Comparison of ENCODE assay signal across 1 cellular context in genomic region chrX:132033166-132033565, GRCh38.
A peak's percentile ranks its signal among the peaks of the same experiment; 100 is the strongest.
TF ChIP-seq lines count a peak whose summit lies in the region.

No MANE protein-coding gene starts in this region.

TF ChIP-seq in GM12878, 131 proteins besides CTCF, POLR2A, EP300 and RAD21 (continued from another document):
- TF ChIP-seq, protein P1, sequence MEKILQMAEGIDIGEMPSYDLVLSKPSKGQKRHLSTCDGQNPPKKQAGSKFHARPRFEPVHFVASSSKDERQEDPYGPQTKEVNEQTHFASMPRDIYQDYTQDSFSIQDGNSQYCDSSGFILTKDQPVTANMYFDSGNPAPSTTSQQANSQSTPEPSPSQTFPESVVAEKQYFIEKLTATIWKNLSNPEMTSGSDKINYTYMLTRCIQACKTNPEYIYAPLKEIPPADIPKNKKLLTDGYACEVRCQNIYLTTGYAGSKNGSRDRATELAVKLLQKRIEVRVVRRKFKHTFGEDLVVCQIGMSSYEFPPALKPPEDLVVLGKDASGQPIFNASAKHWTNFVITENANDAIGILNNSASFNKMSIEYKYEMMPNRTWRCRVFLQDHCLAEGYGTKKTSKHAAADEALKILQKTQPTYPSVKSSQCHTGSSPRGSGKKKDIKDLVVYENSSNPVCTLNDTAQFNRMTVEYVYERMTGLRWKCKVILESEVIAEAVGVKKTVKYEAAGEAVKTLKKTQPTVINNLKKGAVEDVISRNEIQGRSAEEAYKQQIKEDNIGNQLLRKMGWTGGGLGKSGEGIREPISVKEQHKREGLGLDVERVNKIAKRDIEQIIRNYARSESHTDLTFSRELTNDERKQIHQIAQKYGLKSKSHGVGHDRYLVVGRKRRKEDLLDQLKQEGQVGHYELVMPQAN (conservative IDR thresholded peaks at IDR 0.05) = no peak
- TF ChIP-seq TCF3 (IDR thresholded peaks at IDR 0.05; ENCODE audit: borderline replicate concordance, insufficient read depth, low read depth, low read length) = no peak
- TF ChIP-seq MTA2 (IDR thresholded peaks at IDR 0.05; ENCODE audit: low read depth) = 0 out of 2 replicates have a peak, but pooled peaks have one; percentile 23
- TF ChIP-seq BHLHE40 (IDR thresholded peaks at IDR 0.05; ENCODE audit: borderline replicate concordance in 1 of 2, low read depth in 2 of 2, low read length in 1 of 2) = peak in 1 of 2 experiments; percentile 32; a peak in 1 of 4 replicates
- no peak for TF ChIP-seq SMAD5 (IDR thresholded peaks at IDR 0.05; ENCODE audit: low read depth)
- 0 out of 2 replicates have a peak, but pooled peaks have one; percentile 33 for TF ChIP-seq DPF2 (IDR thresholded peaks at IDR 0.05)
- no peak for TF ChIP-seq MYB (IDR thresholded peaks at IDR 0.05; ENCODE audit: borderline replicate concordance, low read depth, low read length)
- no peak for TF ChIP-seq BACH1 (IDR thresholded peaks at IDR 0.05; ENCODE audit: borderline replicate concordance)
- TF ChIP-seq, protein P2, sequence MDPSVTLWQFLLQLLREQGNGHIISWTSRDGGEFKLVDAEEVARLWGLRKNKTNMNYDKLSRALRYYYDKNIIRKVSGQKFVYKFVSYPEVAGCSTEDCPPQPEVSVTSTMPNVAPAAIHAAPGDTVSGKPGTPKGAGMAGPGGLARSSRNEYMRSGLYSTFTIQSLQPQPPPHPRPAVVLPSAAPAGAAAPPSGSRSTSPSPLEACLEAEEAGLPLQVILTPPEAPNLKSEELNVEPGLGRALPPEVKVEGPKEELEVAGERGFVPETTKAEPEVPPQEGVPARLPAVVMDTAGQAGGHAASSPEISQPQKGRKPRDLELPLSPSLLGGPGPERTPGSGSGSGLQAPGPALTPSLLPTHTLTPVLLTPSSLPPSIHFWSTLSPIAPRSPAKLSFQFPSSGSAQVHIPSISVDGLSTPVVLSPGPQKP (IDR thresholded peaks at IDR 0.05; ENCODE audit: low read depth, low read length) = no peak
- no peak for TF ChIP-seq POU2F2 (IDR thresholded peaks at IDR 0.05; ENCODE audit: borderline replicate concordance, low read depth, low read length)
- TF ChIP-seq, protein P3, sequence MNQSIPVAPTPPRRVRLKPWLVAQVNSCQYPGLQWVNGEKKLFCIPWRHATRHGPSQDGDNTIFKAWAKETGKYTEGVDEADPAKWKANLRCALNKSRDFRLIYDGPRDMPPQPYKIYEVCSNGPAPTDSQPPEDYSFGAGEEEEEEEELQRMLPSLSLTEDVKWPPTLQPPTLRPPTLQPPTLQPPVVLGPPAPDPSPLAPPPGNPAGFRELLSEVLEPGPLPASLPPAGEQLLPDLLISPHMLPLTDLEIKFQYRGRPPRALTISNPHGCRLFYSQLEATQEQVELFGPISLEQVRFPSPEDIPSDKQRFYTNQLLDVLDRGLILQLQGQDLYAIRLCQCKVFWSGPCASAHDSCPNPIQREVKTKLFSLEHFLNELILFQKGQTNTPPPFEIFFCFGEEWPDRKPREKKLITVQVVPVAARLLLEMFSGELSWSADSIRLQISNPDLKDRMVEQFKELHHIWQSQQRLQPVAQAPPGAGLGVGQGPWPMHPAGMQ (IDR thresholded peaks at IDR 0.05; ENCODE audit: borderline replicate concordance) = no peak
- TF ChIP-seq IKZF1 (conservative IDR thresholded peaks at IDR 0.05) = peak; percentile 39; the same call in 1 of the 2 replicates
- TF ChIP-seq SREBF1 (IDR thresholded peaks at IDR 0.05; ENCODE audit: low read length) = no peak
- TF ChIP-seq BCL11A (IDR thresholded peaks at IDR 0.05; ENCODE audit: low read depth, low read length) = no peak
- TF ChIP-seq NRF1 (conservative IDR thresholded peaks at IDR 0.05; ENCODE audit: low read depth, low read length) = no peak
- TF ChIP-seq IRF3 (IDR thresholded peaks at IDR 0.05) = no peak
- TF ChIP-seq POLR2AphosphoS5 (IDR thresholded peaks at IDR 0.05; ENCODE audit: low read length) = no peak
- no peak for TF ChIP-seq BMI1 (IDR thresholded peaks at IDR 0.05; ENCODE audit: borderline replicate concordance)
- no peak for TF ChIP-seq KAT2A (conservative IDR thresholded peaks at IDR 0.05; ENCODE audit: control insufficient read depth, low read depth, low read length)
- TF ChIP-seq ZNF274 (IDR thresholded peaks at IDR 0.05; ENCODE audit: insufficient read depth, insufficient read length) = no peak
